ENCODE assay signal across 29 cellular contexts in genomic region chr3:44576661-44577060, GRCh38.
"Had no signal": no experiment of that assay in that cellular context is flagged by ENCODE, and none has a peak within 500 bp of the region (broad histone marks: within the 10 kb centered on the region; RNA-seq: fewer than 3 reads in every experiment).

No MANE protein-coding gene starts in this region.

- DNase-seq: activated B cell treated with CpG ODN at 0.5 μM for 24 hours; activated CD4-positive, alpha-beta T cell treated with anti-CD3 and anti-CD28 coated beads for 48 hours; activated CD4-positive, alpha-beta T cell treated with anti-CD3 and anti-CD28 coated beads, Interleukin-2, amount 50 U/mL, for 1 hour; activated CD4-positive, alpha-beta T cell treated with anti-CD3 and anti-CD28 coated beads, Interleukin-2, amount 50 U/mL, for 48 hours; activated CD8-positive, alpha-beta memory T cell treated with anti-CD3 and anti-CD28 coated beads for 24 hours; activated CD8-positive, alpha-beta T cell treated with anti-CD3 and anti-CD28 coated beads for 36 hours; activated effector memory CD4-positive, alpha-beta T cell treated with Interleukin-2 at 50 U/mL for 16 hours; activated gamma-delta T cell treated with Interleukin-2 at 50 U/mL for 16 hours; activated naive CD4-positive, alpha-beta T cell treated with anti-CD3 and anti-CD28 coated beads, Interleukin-2, amount 50 U/mL, for 16 hours; activated naive CD4-positive, alpha-beta T cell treated with Interleukin-2 at 50 U/mL for 16 hours; activated T-cell treated with anti-CD3 and anti-CD28 coated beads, Interleukin-2, amount 50 U/mL, for 4 hours; amniotic stem cell; anterior cingulate cortex; brain microvascular endothelial cell; dorsolateral prefrontal cortex; effector memory CD4-positive, alpha-beta T cell; endodermal cell; foreskin keratinocyte; gastrocnemius medialis; glutamatergic neuron; heart left ventricle; T-helper 1 cell; T-helper 17 cell; T1000; WERI-Rb-1 had no signal

- H3K4me1 ChIP-seq: esophagus muscularis mucosa, foreskin keratinocyte, gastrocnemius medialis, heart left ventricle had no signal

- H3K27me3 ChIP-seq: brain microvascular endothelial cell, dorsolateral prefrontal cortex, gastrocnemius medialis had no signal

- H3K9me3 ChIP-seq: gastrocnemius medialis had no signal

- ATAC-seq: activated CD4-positive, CD25-positive, alpha-beta regulatory T cell treated with anti-CD3 and anti-CD28 coated beads, Interleukin-2, amount 50 U/mL, for 24 hours; activated CD8-positive, alpha-beta T cell treated with anti-CD3 and anti-CD28 coated beads for 36 hours; activated T-cell treated with anti-CD3 and anti-CD28 coated beads, Interleukin-2, amount 50 U/mL, for 4 hours; activated T-helper 17 cell treated with anti-CD3 and anti-CD28 coated beads, Interleukin-2, amount 50 U/mL, for 72 hours; foreskin keratinocyte; gastrocnemius medialis; T-helper 17 cell had no signal

- H3K4me3 ChIP-seq: coronary artery, dorsolateral prefrontal cortex, esophagus muscularis mucosa, gastrocnemius medialis, heart left ventricle had no signal

- H3K27ac ChIP-seq: brain microvascular endothelial cell, coronary artery, dorsolateral prefrontal cortex, esophagus muscularis mucosa, foreskin keratinocyte, gastrocnemius medialis, heart left ventricle, WERI-Rb-1 had no signal
